ENCODE assay signal across 8 cellular contexts in the genomic region with DNA sequence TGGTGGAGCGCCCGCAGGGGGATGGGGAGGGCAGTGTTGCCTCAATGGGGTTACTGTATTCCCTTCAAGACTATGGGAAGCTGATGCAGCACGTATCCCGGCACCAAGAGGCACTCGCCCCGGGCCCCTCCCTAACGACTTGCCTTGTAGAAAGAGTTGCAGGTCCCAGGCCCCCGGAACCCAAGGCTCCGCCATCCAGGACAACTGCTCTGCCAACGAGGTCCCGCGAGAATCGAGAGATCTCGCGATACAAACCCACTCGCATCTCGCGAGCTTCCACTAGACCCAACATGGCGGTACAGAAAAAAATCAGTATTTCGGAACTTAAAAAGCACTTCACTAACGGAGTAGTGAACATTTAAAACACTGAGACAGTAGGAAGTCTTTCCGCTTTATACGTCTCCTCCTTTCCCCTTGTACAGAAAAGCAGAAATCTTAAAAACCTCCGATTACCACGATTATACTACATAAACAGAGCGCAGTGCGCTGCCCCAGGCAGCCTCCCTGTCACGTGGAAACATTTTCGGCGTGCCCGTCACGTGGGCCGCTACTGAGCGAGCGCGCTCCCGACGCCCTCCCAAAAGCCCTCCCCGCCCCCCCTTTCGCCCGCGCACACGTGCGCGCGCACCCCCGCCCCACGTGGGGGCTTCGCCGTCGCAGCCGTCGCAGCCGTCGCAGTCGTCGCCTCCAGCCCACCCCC. TPM values are rescaled to one million over a fixed set of nuclear protein-coding genes. Genes with fewer than 3 reads are reported as not detected.
DNase-seq lines count a peak whose midpoint lies in the region; TF ChIP-seq lines count a peak whose summit lies in the region.

Gene ZZZ3, minus strand, starts transcription at position 217 of the 700 bp plus-strand sequence. CDS start 49,304 bp downstream, outside the sequence.

- H3K4me3 ChIP-seq in MG63 = peak within 1 kb of the TSS; percentile 70
- peak within 1 kb of the TSS; percentile 91 for H3K4me3 ChIP-seq in fibroblast of villous mesenchyme (ENCODE audit: low read depth, low read length)
- peak within 1 kb of the TSS; percentile 92 to 97 for H3K4me3 ChIP-seq in stomach smooth muscle (ENCODE audit: low read length in 2 of 2)

- H3K4me1 Mint-ChIP-seq in H9 = peaks cover 20 to 25% of the 10 kb centered on the region in 2 experiments
- H3K4me1 Mint-ChIP-seq in neural crest cell = peaks cover 33% of the 10 kb centered on the region

- no peak within 1 kb of the TSS for H2BK20ac ChIP-seq in H9 (ENCODE audit: low read depth, low read length, poor library complexity, severe bottlenecking)

- H3K23ac ChIP-seq in H9 (ENCODE audit: insufficient read length, low read depth, low read length) = no peak within 1 kb of the TSS

- no peak within 1 kb of the TSS; the same call in 1 of the 2 replicates for H3K4ac ChIP-seq in H9 (ENCODE audit: low read depth, low read length)

- H3K9me3 ChIP-seq in ES-I3 (ENCODE audit: control insufficient read depth, insufficient read depth, low read length) (no peaks in the 10 kb centered on the region), H9 (ENCODE audit: control insufficient read depth, low read depth, low read length) (no peaks in the 10 kb centered on the region), MG63 (no peaks in the 10 kb centered on the region), stomach smooth muscle (ENCODE audit: control insufficient read depth in 2 of 2, low read length in 2 of 2) (no peaks in the 10 kb centered on the region)

- DNase-seq in H9 (peak; percentile 95), MG63 (peak; percentile 87), SHP77 treated with DMSO at 0.1 percent for 48 hours (lab: John Stamatoyannopoulos, UW) (peak; percentile 83), activated gamma-delta T cell (lab: John Stamatoyannopoulos, UW) (peak; percentile 77), fibroblast of villous mesenchyme (ENCODE audit: low read depth) (peak; percentile 96), neural crest cell (ENCODE audit: low read depth, low spot score) (peak; percentile 88)

- no peak within 1 kb of the TSS for H2AK5ac ChIP-seq in H9 (ENCODE audit: insufficient read length, low read length)

- no peak within 1 kb of the TSS for H2BK15ac ChIP-seq in H9 (ENCODE audit: low read depth, low read length)

- H2BK120ac ChIP-seq in H9 (ENCODE audit: low read depth, low read length, poor library complexity, severe bottlenecking) = peak within 1 kb of the TSS; percentile 84

- no peaks in the 10 kb centered on the region for H3K79me1 ChIP-seq in H9 (ENCODE audit: insufficient read depth, low read depth, low read length, poor library complexity, severe bottlenecking)

- no peak within 1 kb of the TSS for H2BK12ac ChIP-seq in H9 (ENCODE audit: insufficient read length, low read depth, low read length)

- no peak within 1 kb of the TSS for H3T11ph ChIP-seq in H9 (ENCODE audit: low read length)

- peaks cover 14% of the 10 kb centered on the region for H3K23me2 ChIP-seq in H9 (ENCODE audit: insufficient read length, low read depth, low read length, poor library complexity, severe bottlenecking)

- H3K36me3 ChIP-seq in ES-I3 (ENCODE audit: insufficient read depth, low read length) (no peaks in the 10 kb centered on the region), MG63 (no peaks in the 10 kb centered on the region), stomach smooth muscle (ENCODE audit: control insufficient read depth in 2 of 2, insufficient read depth in 2 of 2, low read length in 2 of 2) (no peaks in the 10 kb centered on the region)

- TF ChIP-seq CTCF in H9 (conservative IDR thresholded peaks at IDR 0.05) = no peak
- no peak for TF ChIP-seq CTCF in fibroblast of villous mesenchyme (IDR thresholded peaks at IDR 0.05; ENCODE audit: insufficient read depth, low read depth, low read length)
- no peak for TF ChIP-seq CTCF in neural crest cell (conservative IDR thresholded peaks at IDR 0.05)

- peak within 1 kb of the TSS; percentile 74 for H2AFZ ChIP-seq in H9 (ENCODE audit: low read length)

- H3K36me3 Mint-ChIP-seq in H9 (ENCODE audit: insufficient read depth in 1 of 3, low read depth in 3 of 3) = peaks cover 0 to 4% (median 0%) of the 10 kb centered on the region in 3 experiments; a peak in 2 of 7 replicates
- H3K36me3 Mint-ChIP-seq in neural crest cell (ENCODE audit: low read depth) = no peaks in the 10 kb centered on the region

- no peak within 1 kb of the TSS for H4K91ac ChIP-seq in H9 (ENCODE audit: insufficient read length, low read depth, low read length)

- H4K20me1 ChIP-seq in H9 (ENCODE audit: control insufficient read depth, insufficient read depth, insufficient read length) = no peaks in the 10 kb centered on the region

- no CpG with 5 or more reads among the region's 57 CpGs for WGBS in H9 (ENCODE audit: extremely low coverage, insufficient read length, low lambda C conversion rate)

- peak within 1 kb of the TSS; percentile 99 for H3K27ac ChIP-seq in H9 (ENCODE audit: insufficient read length, low read depth, low read length)
- H3K27ac ChIP-seq in stomach smooth muscle (ENCODE audit: low read length) = peak within 1 kb of the TSS; percentile 89

- H3K9me3 Mint-ChIP-seq in H9 (no peaks in the 10 kb centered on the region), neural crest cell (no peaks in the 10 kb centered on the region)

- peak within 1 kb of the TSS; percentile 23 for H2BK5ac ChIP-seq in H9 (ENCODE audit: insufficient read length, low read length)

- peak within 1 kb of the TSS; percentile 99 to 100 (median 100) for H3K27ac Mint-ChIP-seq in H9
- peak within 1 kb of the TSS; percentile 99 for H3K27ac Mint-ChIP-seq in neural crest cell (ENCODE audit: unreplicated experiment)

- H3K56ac ChIP-seq in H9 (ENCODE audit: insufficient read length, low read depth, low read length) = peak within 1 kb of the TSS; percentile 92

- H3K27me3 Mint-ChIP-seq in H9 (ENCODE audit: low read depth) (no peaks in the 10 kb centered on the region), neural crest cell (ENCODE audit: low read depth) (no peaks in the 10 kb centered on the region)

- H3K9ac ChIP-seq in ES-I3 (ENCODE audit: low read depth, low read length) = peak within 1 kb of the TSS; percentile 97
- H3K9ac ChIP-seq in H9 (ENCODE audit: extremely low read depth, insufficient read length, low read length) = peak within 1 kb of the TSS; percentile 100
- peak within 1 kb of the TSS; percentile 93 to 95 for H3K9ac ChIP-seq in stomach smooth muscle (ENCODE audit: low read length in 2 of 2)

- peaks cover 18% of the 10 kb centered on the region for H3K79me2 ChIP-seq in H9 (ENCODE audit: insufficient read depth, low read length)

- peak within 1 kb of the TSS; percentile 99 for H3K14ac ChIP-seq in H9 (ENCODE audit: insufficient read depth, low read length)

- no peak within 1 kb of the TSS for H4K8ac ChIP-seq in H9 (replicated peaks; ENCODE audit: insufficient read length, low read depth, low read length)

- H3K27me3 ChIP-seq in H9 (ENCODE audit: insufficient read depth, low read length) (no peaks in the 10 kb centered on the region), MG63 (no peaks in the 10 kb centered on the region), stomach smooth muscle (ENCODE audit: control insufficient read depth in 1 of 2, insufficient read depth in 2 of 2, low read length in 2 of 2) (no peaks in the 10 kb centered on the region)

- peak within 1 kb of the TSS; percentile 99 for H3K18ac ChIP-seq in H9 (ENCODE audit: insufficient read length, low read depth, low read length)

- H3K4me3 Mint-ChIP-seq in H9 (peak within 1 kb of the TSS; percentile 98 to 99), neural crest cell (peak within 1 kb of the TSS; percentile 91)

- H3K4me2 ChIP-seq in H9 (ENCODE audit: insufficient read depth, insufficient read length, low read length) = peak within 1 kb of the TSS; percentile 76

- H3K4me1 ChIP-seq in ES-I3 (ENCODE audit: insufficient read depth, low read length) (no peaks in the 10 kb centered on the region), H9 (ENCODE audit: insufficient read depth, low read length) (no peaks in the 10 kb centered on the region), stomach smooth muscle (ENCODE audit: control insufficient read depth, insufficient read depth, low read length) (peaks cover 5% of the 10 kb centered on the region)

- H4K5ac ChIP-seq in H9 (ENCODE audit: insufficient read length, low read depth, low read length) = peak within 1 kb of the TSS; percentile 92

RNA-seq across cellular contexts. Expression of gene ZZZ3, which starts in this region (rescaled TPM):
- total RNA-seq in H9 (2021) = 51.1 and 52.4 TPM in 2 replicates
- total RNA-seq in MG63 (2014; rRNA removed; shearing (Covaris generic); ENCODE audit: low replicate concordance) = 30.9 and 45.1 TPM in 2 replicates
- total RNA-seq in fibroblast of villous mesenchyme = 63.8 and 94.6 TPM in 2 replicates
- 52.4 and 57.7 TPM in 2 replicates for total RNA-seq in neural crest cell

Comparison
In these comparisons a context has a peak if more than half of its experiments do, and no peak if none do; other contexts are left out.
1. Peak in every context shown above with its lines: DNase-seq, H3K4me3 ChIP-seq and H3K27ac ChIP-seq.